1 cellular context compared by ENCODE assay signal in genomic region chr9:101445353-101446029, GRCh38.
TF ChIP-seq lines count a peak whose summit lies in the region.

No MANE protein-coding gene starts in this region.

TF ChIP-seq in HepG2, 621 proteins besides CTCF, POLR2A, EP300 and RAD21 (continued from another document and continues in another):
- TF ChIP-seq ZNF597 (CRISPR knock-in tag; IDR thresholded peaks at IDR 0.05) (no peak), AGO1 (IDR thresholded peaks at IDR 0.05; ENCODE audit: low read depth, low read length, poor library complexity, severe bottlenecking) (no peak), TGIF2 (CRISPR knock-in tag; IDR thresholded peaks at IDR 0.05) (0 out of 2 replicates have a peak, but pooled peaks have one; percentile 45), ZNF816 (CRISPR knock-in tag; IDR thresholded peaks at IDR 0.05; ENCODE audit: borderline replicate concordance) (peak; percentile 86; the same call in 1 of the 2 replicates), NFATC3 (CRISPR knock-in tag; IDR thresholded peaks at IDR 0.05) (no peak), CHD4 (IDR thresholded peaks at IDR 0.05; ENCODE audit: borderline replicate concordance, low read length) (peak; percentile 73; the same call in 1 of the 2 replicates), IRF2 (CRISPR knock-in tag; IDR thresholded peaks at IDR 0.05) (peak; percentile 86), ZNF589 (CRISPR knock-in tag; conservative IDR thresholded peaks at IDR 0.05) (no peak), FOXJ3 (CRISPR knock-in tag; IDR thresholded peaks at IDR 0.05; ENCODE audit: borderline replicate concordance) (peak; percentile 63; the same call in 1 of the 2 replicates), JUNB (CRISPR knock-in tag; IDR thresholded peaks at IDR 0.05; ENCODE audit: borderline replicate concordance) (no peak), NFYB (CRISPR knock-in tag; IDR thresholded peaks at IDR 0.05) (no peak), NR2F6 (IDR thresholded peaks at IDR 0.05) (peak; percentile 63), NR2F6 (CRISPR knock-in tag; IDR thresholded peaks at IDR 0.05) (peak; percentile 43; the same call in 1 of the 2 replicates), HOMEZ (CRISPR knock-in tag; IDR thresholded peaks at IDR 0.05; ENCODE audit: low read depth) (no peak; the same call in 1 of the 2 replicates), ZNF24 (IDR thresholded peaks at IDR 0.05) (peak; percentile 47; the same call in 1 of the 2 replicates), KLF9 (CRISPR knock-in tag; IDR thresholded peaks at IDR 0.05; ENCODE audit: low read depth) (peak; percentile 42; the same call in 1 of the 2 replicates), ZNF547 (CRISPR knock-in tag; IDR thresholded peaks at IDR 0.05) (no peak), TBX3 (IDR thresholded peaks at IDR 0.05; ENCODE audit: borderline replicate concordance) (peak; percentile 40; the same call in 1 of the 2 replicates), SP5 (CRISPR knock-in tag; IDR thresholded peaks at IDR 0.05; ENCODE audit: borderline replicate concordance, low read depth) (no peak), PHF8 (CRISPR knock-in tag; IDR thresholded peaks at IDR 0.05) (peak; percentile 35; the same call in 1 of the 2 replicates), NFKBIZ (CRISPR knock-in tag; IDR thresholded peaks at IDR 0.05) (0 out of 2 replicates have a peak, but pooled peaks have one; percentile 57), HDAC2 (CRISPR knock-in tag; IDR thresholded peaks at IDR 0.05) (peak; percentile 56; the same call in 1 of the 2 replicates), ARNT (IDR thresholded peaks at IDR 0.05) (no peak), ZXDC (CRISPR knock-in tag; IDR thresholded peaks at IDR 0.05) (no peak), TCF12 (IDR thresholded peaks at IDR 0.05) (no peak), TCF12 (CRISPR knock-in tag; IDR thresholded peaks at IDR 0.05) (peak; percentile 25; the same call in 1 of the 2 replicates), ZNF3 (CRISPR knock-in tag; IDR thresholded peaks at IDR 0.05) (peak; percentile 61; the same call in 1 of the 2 replicates), FOSL1 (CRISPR knock-in tag; IDR thresholded peaks at IDR 0.05; ENCODE audit: borderline replicate concordance) (no peak; the same call in 1 of the 2 replicates), SP4 (CRISPR knock-in tag; IDR thresholded peaks at IDR 0.05) (no peak), KDM5A (IDR thresholded peaks at IDR 0.05; ENCODE audit: borderline replicate concordance, low read length) (peak; percentile 59; the same call in 1 of the 2 replicates), HDAC1 (CRISPR knock-in tag; IDR thresholded peaks at IDR 0.05) (peak; percentile 84), ZFX (CRISPR knock-in tag; IDR thresholded peaks at IDR 0.05; ENCODE audit: low read depth) (no peak), KAT7 (CRISPR knock-in tag; IDR thresholded peaks at IDR 0.05; ENCODE audit: borderline replicate concordance) (peak; percentile 84; the same call in 1 of the 2 replicates), SIN3A (IDR thresholded peaks at IDR 0.05; ENCODE audit: borderline replicate concordance, low read depth, low read length) (no peak), ZNF343 (CRISPR knock-in tag; IDR thresholded peaks at IDR 0.05) (no peak), HNRNPL (IDR thresholded peaks at IDR 0.05; ENCODE audit: low read depth, low read length) (no peak), ZNF605 (CRISPR knock-in tag; IDR thresholded peaks at IDR 0.05) (no peak), ZKSCAN8 (CRISPR knock-in tag; IDR thresholded peaks at IDR 0.05; ENCODE audit: borderline replicate concordance) (peak; percentile 40; the same call in 1 of the 2 replicates), ZFP90 (CRISPR knock-in tag; IDR thresholded peaks at IDR 0.05; ENCODE audit: borderline replicate concordance) (peak; percentile 45; the same call in 1 of the 2 replicates), KLF12 (CRISPR knock-in tag; IDR thresholded peaks at IDR 0.05; ENCODE audit: borderline replicate concordance) (no peak), MATR3 (CRISPR knock-in tag; IDR thresholded peaks at IDR 0.05) (no peak), PRPF4 (IDR thresholded peaks at IDR 0.05; ENCODE audit: low read depth, low read length, poor library complexity, severe bottlenecking) (no peak)
- TF ChIP-seq, protein P1, sequence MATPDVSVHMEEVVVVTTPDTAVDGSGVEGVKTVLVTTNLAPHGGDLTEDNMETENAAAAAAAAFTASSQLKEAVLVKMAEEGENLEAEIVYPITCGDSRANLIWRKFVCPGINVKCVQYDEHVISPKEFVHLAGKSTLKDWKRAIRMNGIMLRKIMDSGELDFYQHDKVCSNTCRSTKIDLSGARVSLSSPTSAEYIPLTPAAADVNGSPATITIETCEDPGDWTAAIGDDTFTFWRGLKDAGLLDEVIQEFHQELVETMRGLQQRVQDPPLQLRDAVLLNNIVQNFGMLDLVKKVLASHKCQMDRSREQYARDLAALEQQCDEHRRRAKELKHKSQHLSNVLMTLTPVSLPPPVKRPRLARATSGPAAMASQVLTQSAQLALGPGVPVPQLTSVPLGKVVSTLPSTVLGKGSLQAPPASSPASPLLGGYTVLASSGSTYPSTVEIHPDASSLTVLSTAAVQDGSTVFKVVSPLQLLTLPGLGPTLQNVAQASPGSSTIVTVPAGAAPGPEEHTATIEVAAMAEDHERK (CRISPR knock-in tag; IDR thresholded peaks at IDR 0.05; ENCODE audit: low read depth), result no peak
- TF ChIP-seq, protein P2, sequence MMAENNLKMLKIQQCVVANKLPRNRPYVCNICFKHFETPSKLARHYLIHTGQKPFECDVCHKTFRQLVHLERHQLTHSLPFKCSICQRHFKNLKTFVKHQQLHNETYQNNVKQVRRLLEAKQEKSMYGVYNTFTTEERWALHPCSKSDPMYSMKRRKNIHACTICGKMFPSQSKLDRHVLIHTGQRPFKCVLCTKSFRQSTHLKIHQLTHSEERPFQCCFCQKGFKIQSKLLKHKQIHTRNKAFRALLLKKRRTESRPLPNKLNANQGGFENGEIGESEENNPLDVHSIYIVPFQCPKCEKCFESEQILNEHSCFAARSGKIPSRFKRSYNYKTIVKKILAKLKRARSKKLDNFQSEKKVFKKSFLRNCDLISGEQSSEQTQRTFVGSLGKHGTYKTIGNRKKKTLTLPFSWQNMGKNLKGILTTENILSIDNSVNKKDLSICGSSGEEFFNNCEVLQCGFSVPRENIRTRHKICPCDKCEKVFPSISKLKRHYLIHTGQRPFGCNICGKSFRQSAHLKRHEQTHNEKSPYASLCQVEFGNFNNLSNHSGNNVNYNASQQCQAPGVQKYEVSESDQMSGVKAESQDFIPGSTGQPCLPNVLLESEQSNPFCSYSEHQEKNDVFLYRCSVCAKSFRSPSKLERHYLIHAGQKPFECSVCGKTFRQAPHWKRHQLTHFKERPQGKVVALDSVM (CRISPR knock-in tag; IDR thresholded peaks at IDR 0.05), result no peak
- TF ChIP-seq, protein P3, sequence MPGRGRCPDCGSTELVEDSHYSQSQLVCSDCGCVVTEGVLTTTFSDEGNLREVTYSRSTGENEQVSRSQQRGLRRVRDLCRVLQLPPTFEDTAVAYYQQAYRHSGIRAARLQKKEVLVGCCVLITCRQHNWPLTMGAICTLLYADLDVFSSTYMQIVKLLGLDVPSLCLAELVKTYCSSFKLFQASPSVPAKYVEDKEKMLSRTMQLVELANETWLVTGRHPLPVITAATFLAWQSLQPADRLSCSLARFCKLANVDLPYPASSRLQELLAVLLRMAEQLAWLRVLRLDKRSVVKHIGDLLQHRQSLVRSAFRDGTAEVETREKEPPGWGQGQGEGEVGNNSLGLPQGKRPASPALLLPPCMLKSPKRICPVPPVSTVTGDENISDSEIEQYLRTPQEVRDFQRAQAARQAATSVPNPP (CRISPR knock-in tag; IDR thresholded peaks at IDR 0.05), result 0 out of 2 replicates have a peak, but pooled peaks have one; percentile 19
- TF ChIP-seq, protein P4, sequence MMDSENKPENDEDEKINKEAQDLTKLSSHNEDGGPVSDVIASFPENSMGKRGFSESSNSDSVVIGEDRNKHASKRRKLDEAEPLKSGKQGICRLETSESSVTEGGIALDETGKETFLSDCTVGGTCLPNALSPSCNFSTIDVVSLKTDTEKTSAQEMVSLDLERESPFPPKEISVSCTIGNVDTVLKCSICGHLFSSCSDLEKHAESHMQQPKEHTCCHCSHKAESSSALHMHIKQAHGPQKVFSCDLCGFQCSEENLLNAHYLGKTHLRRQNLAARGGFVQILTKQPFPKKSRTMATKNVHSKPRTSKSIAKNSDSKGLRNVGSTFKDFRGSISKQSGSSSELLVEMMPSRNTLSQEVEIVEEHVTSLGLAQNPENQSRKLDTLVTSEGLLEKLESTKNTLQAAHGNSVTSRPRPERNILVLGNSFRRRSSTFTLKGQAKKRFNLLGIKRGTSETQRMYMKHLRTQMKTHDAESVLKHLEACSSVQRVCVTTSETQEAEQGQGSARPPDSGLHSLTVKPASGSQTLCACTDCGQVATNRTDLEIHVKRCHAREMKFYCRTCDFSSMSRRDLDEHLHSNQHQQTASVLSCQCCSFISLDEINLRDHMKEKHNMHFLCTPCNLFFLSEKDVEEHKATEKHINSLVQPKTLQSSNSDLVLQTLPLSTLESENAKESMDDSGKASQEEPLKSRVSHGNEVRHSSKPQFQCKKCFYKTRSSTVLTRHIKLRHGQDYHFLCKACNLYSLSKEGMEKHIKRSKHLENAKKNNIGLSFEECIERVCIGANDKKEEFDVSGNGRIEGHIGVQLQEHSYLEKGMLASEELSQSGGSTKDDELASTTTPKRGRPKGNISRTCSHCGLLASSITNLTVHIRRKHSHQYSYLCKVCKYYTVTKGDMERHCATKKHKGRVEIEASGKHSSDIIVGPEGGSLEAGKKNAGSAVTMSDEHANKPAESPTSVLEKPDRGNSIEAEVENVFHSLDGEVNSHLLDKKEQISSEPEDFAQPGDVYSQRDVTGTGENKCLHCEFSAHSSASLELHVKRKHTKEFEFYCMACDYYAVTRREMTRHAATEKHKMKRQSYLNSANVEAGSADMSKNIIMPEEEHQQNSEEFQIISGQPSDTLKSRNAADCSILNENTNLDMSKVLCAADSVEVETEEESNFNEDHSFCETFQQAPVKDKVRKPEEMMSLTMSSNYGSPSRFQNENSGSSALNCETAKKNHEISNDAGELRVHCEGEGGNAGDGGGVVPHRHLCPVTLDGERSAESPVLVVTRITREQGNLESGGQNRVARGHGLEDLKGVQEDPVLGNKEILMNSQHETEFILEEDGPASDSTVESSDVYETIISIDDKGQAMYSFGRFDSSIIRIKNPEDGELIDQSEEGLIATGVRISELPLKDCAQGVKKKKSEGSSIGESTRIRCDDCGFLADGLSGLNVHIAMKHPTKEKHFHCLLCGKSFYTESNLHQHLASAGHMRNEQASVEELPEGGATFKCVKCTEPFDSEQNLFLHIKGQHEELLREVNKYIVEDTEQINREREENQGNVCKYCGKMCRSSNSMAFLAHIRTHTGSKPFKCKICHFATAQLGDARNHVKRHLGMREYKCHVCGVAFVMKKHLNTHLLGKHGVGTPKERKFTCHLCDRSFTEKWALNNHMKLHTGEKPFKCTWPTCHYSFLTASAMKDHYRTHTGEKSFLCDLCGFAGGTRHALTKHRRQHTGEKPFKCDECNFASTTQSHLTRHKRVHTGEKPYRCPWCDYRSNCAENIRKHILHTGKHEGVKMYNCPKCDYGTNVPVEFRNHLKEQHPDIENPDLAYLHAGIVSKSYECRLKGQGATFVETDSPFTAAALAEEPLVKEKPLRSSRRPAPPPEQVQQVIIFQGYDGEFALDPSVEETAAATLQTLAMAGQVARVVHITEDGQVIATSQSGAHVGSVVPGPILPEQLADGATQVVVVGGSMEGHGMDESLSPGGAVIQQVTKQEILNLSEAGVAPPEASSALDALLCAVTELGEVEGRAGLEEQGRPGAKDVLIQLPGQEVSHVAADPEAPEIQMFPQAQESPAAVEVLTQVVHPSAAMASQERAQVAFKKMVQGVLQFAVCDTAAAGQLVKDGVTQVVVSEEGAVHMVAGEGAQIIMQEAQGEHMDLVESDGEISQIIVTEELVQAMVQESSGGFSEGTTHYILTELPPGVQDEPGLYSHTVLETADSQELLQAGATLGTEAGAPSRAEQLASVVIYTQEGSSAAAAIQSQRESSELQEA (CRISPR knock-in tag; IDR thresholded peaks at IDR 0.05; ENCODE audit: not compliant biosample characterization), result no peak
